Comparison of ENCODE assay signal across 25 cellular contexts in genomic region chr12:130141901-130142683, GRCh38. TPM values are rescaled to one million over a fixed set of nuclear protein-coding genes. Genes with fewer than 3 reads are reported as not detected.
"Had no signal": no experiment of that assay in that cellular context is flagged by ENCODE, and none has a peak within 500 bp of the region (broad histone marks: within the 10 kb centered on the region; RNA-seq: fewer than 3 reads in every experiment).

No MANE protein-coding gene starts in this region.

- H3K27ac ChIP-seq: foreskin keratinocyte, gastroesophageal sphincter, left lung, pancreas, right lobe of liver, transverse colon, upper lobe of right lung, uterus had no signal

- H3K4me3 ChIP-seq: gastroesophageal sphincter, left lung, pancreas, right lobe of liver, transverse colon, upper lobe of right lung, uterus had no signal

- H3K36me3 ChIP-seq: gastroesophageal sphincter, left lung, pancreas, right lobe of liver, transverse colon, upper lobe of right lung, uterus had no signal

- H3K9me3 ChIP-seq: gastroesophageal sphincter, left lung, pancreas, right lobe of liver, transverse colon, upper lobe of right lung, uterus had no signal

- DNase-seq: caudate nucleus; cerebellar nuclear complex; cortex of kidney; effector memory CD8-positive, alpha-beta T cell; glutamatergic neuron; hypothalamus; kidney; left lung; mesenchymal stem cell; midbrain; naive thymus-derived CD4-positive, alpha-beta T cell; occipital lobe; pancreas; small intestine; stimulated activated CD4-positive, alpha-beta T cell treated with anti-CD3 and anti-CD28 coated beads, Interleukin-12 subunit alpha, Interleukin-12 subunit beta, amount 100 ng/mL, for 4 hours; stimulated activated CD4-positive, alpha-beta T cell treated with anti-CD3 and anti-CD28 coated beads, Interleukin-1b, Interleukin-23, amount 100 ng/mL, for 48 hours; stimulated activated CD4-positive, alpha-beta T cell treated with anti-CD3 and anti-CD28 coated beads, Interleukin-4, amount 100 ng/mL, for 24 hours; stimulated activated naive CD8-positive, alpha-beta T cell treated with anti-CD3 and anti-CD28 coated beads, Interleukin-15, Interleukin-2, amounts not matched to agents 100 U/mL and 50 U/mL, for 24 hours; substantia nigra; transverse colon; upper lobe of right lung; uterus had no signal

- H3K27me3 ChIP-seq: right lobe of liver, transverse colon, upper lobe of right lung, uterus had no signal

- H3K4me1 ChIP-seq: gastroesophageal sphincter, left lung, pancreas, right lobe of liver, transverse colon, upper lobe of right lung, uterus had no signal

RNA-seq across cellular contexts. Expression of gene FZD10, which starts 20.2 kb away (rescaled TPM):
- total RNA-seq: naive thymus-derived CD4-positive, alpha-beta T cell; right lobe of liver had no signal
- polyA plus RNA-seq: naive thymus-derived CD4-positive, alpha-beta T cell had no signal
